Comparison of ENCODE assay signal across 15 cellular contexts in genomic region chr14:100832311-100832960, GRCh38. TPM values are rescaled to one million over a fixed set of nuclear protein-coding genes. Genes with fewer than 3 reads are reported as not detected.
DNase-seq lines count a peak whose midpoint lies in the region; FAIRE-seq and TF ChIP-seq lines count a peak whose summit lies in the region.
"Had no signal": no experiment of that assay in that cellular context is flagged by ENCODE, and none has a peak within 500 bp of the region (broad histone marks: within the 10 kb centered on the region; RNA-seq: fewer than 3 reads in every experiment).

No MANE protein-coding gene starts in this region.

- no peak for TF ChIP-seq POLR2A in H1 (IDR thresholded peaks at IDR 0.05; ENCODE audit: control extremely low read depth in 1 of 2, low read depth in 2 of 2, low read length in 2 of 2)

- H3K27ac ChIP-seq in HUES48 (ENCODE audit: low read depth, low read length), result peak overlapping the region; percentile 78
- H3K27ac ChIP-seq in H1 (ENCODE audit: low read depth, low read length), result no peak overlapping the region
- peak overlapping the region; percentile 100 for H3K27ac ChIP-seq in neuronal stem cell (replicated peaks; ENCODE audit: low read length)
- H3K27ac ChIP-seq: BLaER1 had no signal

- H3K9me3 ChIP-seq in HUES48 (ENCODE audit: control insufficient read depth, insufficient read depth, low read length) (no peaks in the 10 kb centered on the region; the same call in 1 of the 2 replicates), H1 (ENCODE audit: insufficient read depth in 2 of 2, low read depth in 1 of 2, low read length in 1 of 2) (peaks cover 0 to 8% of the 10 kb centered on the region in 2 experiments; a peak in 1 of 4 replicates), neuronal stem cell (replicated peaks in 1 of 2; ENCODE audit: control insufficient read depth in 2 of 2, insufficient read depth in 1 of 2, low read depth in 1 of 2, low read length in 2 of 2) (peaks cover 7% of the 10 kb centered on the region in 2 donors)

- no peak overlapping the region for H2BK120ac ChIP-seq in H1 (replicated peaks; ENCODE audit: low read depth, low read length)
- peak overlapping the region; percentile 96 for H2BK120ac ChIP-seq in neuronal stem cell (ENCODE audit: low read depth, low read length)

- no peaks in the 10 kb centered on the region; the same call in 1 of the 2 replicates for H3K23me2 ChIP-seq in H1 (ENCODE audit: low read depth, low read length)

- no peak overlapping the region; the same call in 1 of the 2 replicates for H3K18ac ChIP-seq in H1 (ENCODE audit: extremely low read depth, low read length)
- H3K18ac ChIP-seq in neuronal stem cell (ENCODE audit: low read length), result peak overlapping the region; percentile 90

- no peaks in the 10 kb centered on the region for H3K79me2 ChIP-seq in H1 (ENCODE audit: control insufficient read depth in 1 of 2, insufficient read depth in 2 of 2, low read length in 2 of 2)

- CTCF ChIA-PET in H1 (lab: Charles Lee; ENCODE audit: partially characterized antibody), result interaction anchor here (1.0 kb wide), 1 partner anchor 88 kb away, joined by 4 read pairs; no protein-coding TSS in a partner anchor

- H4K91ac ChIP-seq in H1 (replicated peaks; ENCODE audit: insufficient read length, low read length) (no peak overlapping the region), neuronal stem cell (ENCODE audit: low read depth, low read length, poor library complexity) (no peak overlapping the region)

- H2BK15ac ChIP-seq in H1 (ENCODE audit: low read length) (no peak overlapping the region), neuronal stem cell (ENCODE audit: low read length) (no peak overlapping the region)

- H3K4me1 ChIP-seq in HUES48 (ENCODE audit: control insufficient read depth, insufficient read depth, low read length), result peaks cover 34% of the 10 kb centered on the region
- H3K4me1 ChIP-seq in H1 (replicated peaks in 1 of 4; ENCODE audit: control insufficient read depth in 3 of 4, insufficient read depth in 4 of 4, low read length in 3 of 4), result peaks cover 1 to 19% (median 9%) of the 10 kb centered on the region in 4 experiments; a peak in 5 of 7 replicates
- H3K4me1 ChIP-seq in neuronal stem cell (ENCODE audit: control insufficient read depth in 2 of 2, insufficient read depth in 1 of 2, low read depth in 1 of 2, low read length in 2 of 2), result peaks cover 33 to 48% of the 10 kb centered on the region in 2 donors

- H2BK20ac ChIP-seq in H1 (ENCODE audit: low read length), result peak overlapping the region; percentile 80; the same call in 1 of the 2 replicates

- H3K36me3 ChIP-seq in H7 (replicated peaks; ENCODE audit: control insufficient read depth, insufficient read depth, low read length), result no peaks in the 10 kb centered on the region
- peaks cover 32% of the 10 kb centered on the region for H3K36me3 ChIP-seq in HUES48 (ENCODE audit: control insufficient read depth, insufficient read depth, low read length)
- no peaks in the 10 kb centered on the region; a peak in 1 of 8 replicates for H3K36me3 ChIP-seq in H1 (ENCODE audit: control insufficient read depth in 2 of 4, insufficient read depth in 4 of 4, low read length in 3 of 4)
- no peaks in the 10 kb centered on the region for H3K36me3 ChIP-seq in neuronal stem cell (replicated peaks in 1 of 2; ENCODE audit: control insufficient read depth in 2 of 2, insufficient read depth in 2 of 2, low read length in 2 of 2)
- H3K36me3 ChIP-seq: BLaER1 had no signal

- DNase-seq in H7 (peak; percentile 66), H1 (ENCODE audit: low read depth in 1 of 2, low spot score in 2 of 2) (no peak), neuronal stem cell (ENCODE audit: low spot score) (peak; percentile 94), DMS 273 treated with DMSO at 0.1 percent for 48 hours (lab: John Stamatoyannopoulos, UW) (no peak), AML-193 (lab: John Stamatoyannopoulos, UW) (no peak), GM13976 (ENCODE audit: low spot score) (no peak)
- no peak for DNase-seq in stimulated activated CD8-positive, alpha-beta memory T cell treated with anti-CD3 and anti-CD28 coated beads, Interleukin-4, amount 100 ng/mL, for 48 hours
- DNase-seq: HCEC 1CT, MV-4-11, NCI-H1436, NCI-H774 had no signal

- H4K5ac ChIP-seq in H1 (ENCODE audit: insufficient read length, low read depth, low read length), result no peak overlapping the region

- no peak overlapping the region for H3K56ac ChIP-seq in H1 (replicated peaks; ENCODE audit: insufficient read length, low read depth, low read length)

- H2AFZ ChIP-seq in H1 (ENCODE audit: low read length) (peak overlapping the region; percentile 62), neuronal stem cell (ENCODE audit: low read length) (peak overlapping the region; percentile 12)

- in situ Hi-C loops in GM13976 (cut with MboI; ENCODE audit: low sequenced_read_pairs, unreplicated experiment), result no loop called here

- H3K27me3 ChIP-seq in H7 (ENCODE audit: control insufficient read depth, insufficient read depth, low read length) (no peaks in the 10 kb centered on the region), HUES48 (ENCODE audit: control insufficient read depth, insufficient read depth, low read length) (no peaks in the 10 kb centered on the region), H1 (replicated peaks in 1 of 4; ENCODE audit: control insufficient read depth in 3 of 4, extremely low read depth in 1 of 4, insufficient read depth in 3 of 4, low read length in 3 of 4) (no peaks in the 10 kb centered on the region; a peak in 1 of 7 replicates), neuronal stem cell (ENCODE audit: control insufficient read depth in 3 of 3, insufficient read depth in 3 of 3, low read depth in 1 of 3, low read length in 3 of 3) (no peaks in the 10 kb centered on the region)
- H3K27me3 ChIP-seq: BLaER1 had no signal

- no peak overlapping the region for H3K23ac ChIP-seq in H1 (ENCODE audit: insufficient read length)
- no peak overlapping the region for H3K23ac ChIP-seq in neuronal stem cell (ENCODE audit: low read depth, low read length, poor library complexity)

- H3K4ac ChIP-seq in H1 (replicated peaks; ENCODE audit: insufficient read length, low read depth, low read length) (no peak overlapping the region), neuronal stem cell (ENCODE audit: low read length) (no peak overlapping the region)

- peak; percentile 58 for FAIRE-seq in H1 (lab: Jason Lieb, UNC)

- TF ChIP-seq CTCF in H1 (IDR thresholded peaks at IDR 0.05; ENCODE audit: control extremely low read depth in 1 of 3, insufficient read depth in 1 of 3, low read depth in 1 of 3, low read length in 3 of 3) (no peak), GM13976 (IDR thresholded peaks at IDR 0.05; ENCODE audit: borderline replicate concordance, control extremely low read depth, extremely low read depth, insufficient read depth, missing control alignments) (no peak)

- no peak overlapping the region for H2BK12ac ChIP-seq in H1 (ENCODE audit: low read depth, low read length)
- no peak overlapping the region for H2BK12ac ChIP-seq in neuronal stem cell (ENCODE audit: low read length)

- 65% methylated on average over 21 of the region's 21 CpGs; no CpG with 5 or more reads in 1 of the 2 experiments for WGBS in H1 (ENCODE audit: extremely low coverage in 1 of 2, insufficient coverage in 1 of 2, insufficient read length in 1 of 2, insufficient replicate concordance in 2 of 2, low coverage in 1 of 2, low lambda C conversion rate in 2 of 2, missing lambda C conversion rate in 1 of 2), 2 experiments
- no CpG with 5 or more reads among the region's 21 CpGs for WGBS in neuronal stem cell (ENCODE audit: extremely low coverage in 2 of 2, insufficient read length in 2 of 2, insufficient replicate concordance in 1 of 2), 2 donors

- H3K4me3 ChIP-seq in H7 (ENCODE audit: insufficient read depth, low read depth, low read length) (no peak overlapping the region), HUES48 (ENCODE audit: low read depth, low read length) (no peak overlapping the region), H1 (ENCODE audit: extremely low read depth in 1 of 4, insufficient read depth in 2 of 4, low read depth in 3 of 4, low read length in 4 of 4) (no peak overlapping the region), neuronal stem cell (ENCODE audit: low read length in 2 of 2) (no peak overlapping the region)
- H3K4me3 ChIP-seq: BLaER1 had no signal

- TF ChIP-seq RAD21 in H1 (IDR thresholded peaks at IDR 0.05 in 1 of 2, conservative IDR thresholded peaks at IDR 0.05 in 1 of 2; ENCODE audit: low read depth in 2 of 2, low read length in 2 of 2), result no peak

- no peak overlapping the region for H4K8ac ChIP-seq in H1 (ENCODE audit: extremely low read depth, insufficient read depth, low read length)
- no peak overlapping the region for H4K8ac ChIP-seq in neuronal stem cell (ENCODE audit: low read depth, low read length)

- no peak for TF ChIP-seq EP300 in H1 (IDR thresholded peaks at IDR 0.05; ENCODE audit: borderline replicate concordance in 1 of 2, low read depth in 2 of 2, low read length in 2 of 2)

- H3K9ac ChIP-seq in HUES48 (ENCODE audit: low read depth, low read length) (no peak overlapping the region), H1 (replicated peaks in 1 of 4; ENCODE audit: extremely low read depth in 1 of 4, low read depth in 3 of 4, low read length in 3 of 4) (no peak overlapping the region; a peak in 1 of 7 replicates), neuronal stem cell (ENCODE audit: low read depth, low read length, poor library complexity) (peak overlapping the region; percentile 38)
- H3K9ac ChIP-seq: BLaER1 had no signal

- POLR2A ChIA-PET in H1 (lab: Charles Lee; ENCODE audit: partially characterized antibody), result no interaction called here

- H4K20me1 ChIP-seq in H1 (replicated peaks in 1 of 2; ENCODE audit: control insufficient read depth in 1 of 2, insufficient read depth in 2 of 2, low read length in 2 of 2), result no peaks in the 10 kb centered on the region
- H4K20me1 ChIP-seq: BLaER1 had no signal

- H2AK5ac ChIP-seq in H1 (ENCODE audit: low read depth, low read length) (no peak overlapping the region), neuronal stem cell (ENCODE audit: low read depth, low read length) (peak overlapping the region; percentile 40)

- H3K14ac ChIP-seq in H1 (ENCODE audit: insufficient read length) (no peak overlapping the region), neuronal stem cell (ENCODE audit: low read length) (no peak overlapping the region)

- H2BK5ac ChIP-seq in H1 (ENCODE audit: low read depth, low read length) (no peak overlapping the region), neuronal stem cell (ENCODE audit: low read length) (no peak overlapping the region)

- H3K79me1 ChIP-seq in H1 (ENCODE audit: low read depth, low read length) (no peaks in the 10 kb centered on the region), neuronal stem cell (ENCODE audit: low read depth, low read length) (peaks cover 3% of the 10 kb centered on the region)

- H3K4me2 ChIP-seq in H1 (ENCODE audit: insufficient read depth in 1 of 2, low read depth in 2 of 2, low read length in 2 of 2) (peak overlapping the region in 1 of 2 experiments; percentile 39; a peak in 1 of 4 replicates), neuronal stem cell (ENCODE audit: insufficient read depth, low read length, poor library complexity, severe bottlenecking) (no peak overlapping the region)
- H3K4me2 ChIP-seq: BLaER1 had no signal

RNA-seq across cellular contexts. Expression of gene MEG3, which starts 6.5 kb away (rescaled TPM):
- total RNA-seq in H7 (2014; rRNA removed; shearing (Covaris generic)), result 0.04 and 0.31 TPM in 2 replicates
- total RNA-seq in H1 (2021; fragmentation: NEBNext Ultra II Directional; extraction: Animal tissue kit (Norgen Biotek cat#: 25700)), result 1.1 and 1.3 TPM in 2 replicates
- polyA plus RNA-seq in H1 (2011; rRNA removed), result 0.17 and 0.49 TPM in 2 replicates
- 0.12 TPM for polyA plus RNA-seq in H1 (2011; cell fraction: cytosol; rRNA removed)
- 0.46 TPM for polyA plus RNA-seq in H1 (2011; cell fraction: nucleus; rRNA removed)
- polyA plus RNA-seq in H1 (2012, experiment 1 of 2), result 0.13 to 0.48 TPM in 2 of 4 replicates, not detected in the others
- 0.07 TPM for polyA plus RNA-seq in H1 (2012, experiment 2 of 2)
- 5.1 TPM for polyA plus RNA-seq in H1 (2013, experiment 1 of 2)
- polyA plus RNA-seq in H1 (2013, experiment 2 of 2), result 5.0 TPM
- 0.12 and 0.16 TPM in 2 replicates for polyA minus RNA-seq in H1 (2011; rRNA and poly(A)+ RNA removed)
- not detected for polyA minus RNA-seq in H1 (2011; cell fraction: cytosol; rRNA and poly(A)+ RNA removed)
- not detected for polyA minus RNA-seq in H1 (2011; cell fraction: nucleus; rRNA and poly(A)+ RNA removed)
- polyA plus RNA-seq in neuronal stem cell (2013, experiment 1 of 2), result 61.0 TPM
- 58.1 TPM for polyA plus RNA-seq in neuronal stem cell (2013, experiment 2 of 2)
- total RNA-seq: HT1080 had no signal
- polyA plus RNA-seq: CD8-positive, alpha-beta memory T cell had no signal

Comparison
In these comparisons a context has a peak if more than half of its experiments do, and no peak if none do; other contexts are left out.
1. DNase-seq: peak in H7 (single experiment) and neuronal stem cell (single experiment); none in H1 (0 of 2), stimulated activated CD8-positive, alpha-beta memory T cell treated with anti-CD3 and anti-CD28 coated beads, Interleukin-4, amount 100 ng/mL, for 48 hours (single experiment), DMS 273 treated with DMSO at 0.1 percent for 48 hours (single experiment), AML-193 (0 of 2) and GM13976 (single experiment).